Comparison of ENCODE assay signal across 27 cellular contexts in genomic region chr20:59821201-59821600, GRCh38.
DNase-seq lines count a peak whose midpoint lies in the region; ATAC-seq and TF ChIP-seq lines count a peak whose summit lies in the region.
"Had no signal": no experiment of that assay in that cellular context is flagged by ENCODE, and none has a peak within 500 bp of the region (broad histone marks: within the 10 kb centered on the region; RNA-seq: fewer than 3 reads in every experiment).

No MANE protein-coding gene starts in this region.

- no peak overlapping the region for H3K27ac Mint-ChIP-seq in stimulated activated naive B cell treated with anti-CD40 and anti-IgM and Interleukin-4, amounts not matched to agents 10 μg/mL and 1 μg/mL and 100 μg/mL, for 72 hours
- H3K27ac Mint-ChIP-seq: activated naive CD8-positive, alpha-beta T cell; dendritic cell treated with granulocyte-macrophage colony-stimulating factor and Interleukin-4, amounts not matched to agents 40 ng/mL and 50 ng/mL, for 4 days; natural killer cell treated with Interleukin-12 subunit alpha and Interleukin-12 subunit beta and Interleukin-15 and Interleukin-18, amount 100 ng/mL, for 72 hours had no signal

- H3K4me1 ChIP-seq in left ventricle myocardium inferior, result peaks cover 33% of the 10 kb centered on the region
- H3K4me1 ChIP-seq in lung (ENCODE audit: control insufficient read depth in 2 of 2, insufficient read depth in 2 of 2, low read length in 2 of 2), result peaks cover 0 to 2% of the 10 kb centered on the region in 2 donors
- H3K4me1 ChIP-seq in testis, result no peaks in the 10 kb centered on the region

- peak overlapping the region; percentile 59 for H3K27ac ChIP-seq in left ventricle myocardium inferior (replicated peaks)
- peak overlapping the region; percentile 86 for H3K27ac ChIP-seq in caudate nucleus (ENCODE audit: low read depth, low read length)
- no peak overlapping the region for H3K27ac ChIP-seq in lung (ENCODE audit: low read depth in 1 of 2, low read length in 1 of 2)
- no peak overlapping the region for H3K27ac ChIP-seq in testis
- H3K27ac ChIP-seq: BLaER1, cardiac muscle cell, esophagus squamous epithelium, lower lobe of right lung, stomach had no signal

- no peak for TF ChIP-seq POLR2A in testis (IDR thresholded peaks at IDR 0.05)

- no peak for ATAC-seq in Right ventricle myocardium inferior
- no peak for ATAC-seq in lung (ENCODE audit: insufficient read depth, low FRiP score)
- ATAC-seq in stimulated activated naive B cell treated with anti-CD40 and anti-IgM and Interleukin-4, amounts not matched to agents 10 μg/mL and 1 μg/mL and 100 μg/mL, for 72 hours (replicated peaks), result no peak
- ATAC-seq: natural killer cell treated with Interleukin-12 subunit alpha and Interleukin-12 subunit beta and Interleukin-15 and Interleukin-18, amount 100 ng/mL, for 72 hours had no signal

- H3K9me3 Mint-ChIP-seq in stimulated activated naive B cell treated with anti-CD40 and anti-IgM and Interleukin-4, amounts not matched to agents 10 μg/mL and 1 μg/mL and 100 μg/mL, for 72 hours, result no peaks in the 10 kb centered on the region
- H3K9me3 Mint-ChIP-seq: dendritic cell treated with granulocyte-macrophage colony-stimulating factor and Interleukin-4, amounts not matched to agents 40 ng/mL and 50 ng/mL, for 4 days; natural killer cell treated with Interleukin-12 subunit alpha and Interleukin-12 subunit beta and Interleukin-15 and Interleukin-18, amount 100 ng/mL, for 72 hours had no signal

- peaks cover 0 to 2% of the 10 kb centered on the region in 2 donors for H3K36me3 Mint-ChIP-seq in stimulated activated naive B cell treated with anti-CD40 and anti-IgM and Interleukin-4, amounts not matched to agents 10 μg/mL and 1 μg/mL and 100 μg/mL, for 72 hours
- H3K36me3 Mint-ChIP-seq: activated naive CD8-positive, alpha-beta T cell; natural killer cell treated with Interleukin-12 subunit alpha and Interleukin-12 subunit beta and Interleukin-15 and Interleukin-18, amount 100 ng/mL, for 72 hours had no signal

- H3K36me3 ChIP-seq in left ventricle myocardium inferior, result no peaks in the 10 kb centered on the region
- H3K36me3 ChIP-seq in lung (ENCODE audit: control insufficient read depth in 2 of 2, insufficient read depth in 2 of 2, low read length in 2 of 2), result no peaks in the 10 kb centered on the region
- H3K36me3 ChIP-seq in testis (ENCODE audit: low read depth, missing control alignments), result no peaks in the 10 kb centered on the region
- H3K36me3 ChIP-seq: cardiac muscle cell, esophagus squamous epithelium, heart right ventricle, lower lobe of right lung, stomach had no signal

- WGBS in lung, 2 donors, result 95% methylated on average over 7 of the region's 7 CpGs
- WGBS in testis, 2 donors, result 92 to 96% methylated on average over 7 of the region's 7 CpGs

- TF ChIP-seq CTCF in left ventricle myocardium inferior (IDR thresholded peaks at IDR 0.05; ENCODE audit: borderline replicate concordance) (no peak), lung (IDR thresholded peaks at IDR 0.05; ENCODE audit: control extremely low read depth, extremely low read depth) (no peak), testis (IDR thresholded peaks at IDR 0.05) (no peak)

- no peaks in the 10 kb centered on the region for H3K9me3 ChIP-seq in left ventricle myocardium inferior (replicated peaks)
- peaks cover 0 to 2% of the 10 kb centered on the region in 2 donors for H3K9me3 ChIP-seq in lung (ENCODE audit: control insufficient read depth in 2 of 2, insufficient read depth in 1 of 2, low read length in 1 of 2)
- no peaks in the 10 kb centered on the region for H3K9me3 ChIP-seq in testis
- H3K9me3 ChIP-seq: BLaER1, esophagus squamous epithelium, heart right ventricle, lower lobe of right lung, mucosa of descending colon, stomach had no signal

- peaks cover 0 to 13% of the 10 kb centered on the region in 2 donors for H3K27me3 Mint-ChIP-seq in stimulated activated naive B cell treated with anti-CD40 and anti-IgM and Interleukin-4, amounts not matched to agents 10 μg/mL and 1 μg/mL and 100 μg/mL, for 72 hours
- H3K27me3 Mint-ChIP-seq: activated naive CD8-positive, alpha-beta T cell; dendritic cell treated with granulocyte-macrophage colony-stimulating factor and Interleukin-4, amounts not matched to agents 40 ng/mL and 50 ng/mL, for 4 days had no signal

- no peak overlapping the region for H3K4me3 Mint-ChIP-seq in stimulated activated naive B cell treated with anti-CD40 and anti-IgM and Interleukin-4, amounts not matched to agents 10 μg/mL and 1 μg/mL and 100 μg/mL, for 72 hours
- H3K4me3 Mint-ChIP-seq: activated naive CD8-positive, alpha-beta T cell; dendritic cell treated with granulocyte-macrophage colony-stimulating factor and Interleukin-4, amounts not matched to agents 40 ng/mL and 50 ng/mL, for 4 days; natural killer cell treated with Interleukin-12 subunit alpha and Interleukin-12 subunit beta and Interleukin-15 and Interleukin-18, amount 100 ng/mL, for 72 hours had no signal

- H3K27me3 ChIP-seq in left ventricle myocardium inferior (ENCODE audit: low read depth) (no peaks in the 10 kb centered on the region), lung (ENCODE audit: control insufficient read depth, insufficient read depth) (no peaks in the 10 kb centered on the region), testis (no peaks in the 10 kb centered on the region)
- H3K27me3 ChIP-seq: BLaER1, cardiac muscle cell, esophagus squamous epithelium had no signal

- DNase-seq in left ventricle myocardium inferior, result no peak
- no peak for DNase-seq in Right ventricle myocardium inferior (ENCODE audit: missing footprints)
- no peak for DNase-seq in caudate nucleus (lab: John Stamatoyannopoulos, UW)
- DNase-seq in lung (ENCODE audit: low spot score), result peak; percentile 18
- peak; percentile 2 for DNase-seq in testis
- no peak for DNase-seq in stimulated activated naive B cell treated with anti-CD40 and anti-IgM and Interleukin-4, amounts not matched to agents 10 μg/mL and 1 μg/mL and 100 μg/mL, for 72 hours
- DNase-seq in SIG-M5 treated with dmso at 0.1 percent for 504 hours (lab: John Stamatoyannopoulos, UW; ENCODE audit: unreplicated experiment), result no peak
- no peak for DNase-seq in stimulated activated naive CD4-positive, alpha-beta T cell (lab: John Stamatoyannopoulos, UW)
- DNase-seq: activated CD4-positive, alpha-beta T cell treated with anti-CD3 and anti-CD28 coated beads for 1 hour; activated CD8-positive, alpha-beta memory T cell treated with anti-CD3 and anti-CD28 coated beads for 24 hours; activated effector memory CD4-positive, alpha-beta T cell treated with anti-CD3 and anti-CD28 coated beads, Interleukin-2, amount 50 U/mL, for 16 hours; activated T-cell treated with anti-CD3 and anti-CD28 coated beads, Interleukin-2, amount 50 U/mL, for 1 hour; esophagus squamous epithelium; foreskin melanocyte; Karpas-422; lower lobe of right lung; mucosa of descending colon; NCI-H2227 treated with DMSO at 0.1 percent for 48 hours; OCI-M1; stomach; trophoblast cell had no signal

- no peaks in the 10 kb centered on the region for H3K4me1 Mint-ChIP-seq in stimulated activated naive B cell treated with anti-CD40 and anti-IgM and Interleukin-4, amounts not matched to agents 10 μg/mL and 1 μg/mL and 100 μg/mL, for 72 hours

- intact Hi-C loops in left ventricle myocardium inferior (cut with micrococcal nuclease) (no loop called here), Right ventricle myocardium inferior (cut with DNase I) (no loop called here), testis (cut with DNase I; ENCODE audit: low total_unique reads) (no loop called here)

- H3K4me3 ChIP-seq in left ventricle myocardium inferior, result no peak overlapping the region
- no peak overlapping the region for H3K4me3 ChIP-seq in lung
- H3K4me3 ChIP-seq in testis, result no peak overlapping the region
- H3K4me3 ChIP-seq: BLaER1, cardiac muscle cell, esophagus squamous epithelium, heart right ventricle, lower lobe of right lung, mucosa of descending colon, stomach had no signal

Comparison
In these comparisons a context has a peak if more than half of its experiments do, and no peak if none do; other contexts are left out.
1. DNase-seq: peak in lung (single experiment) and testis (single experiment); none in left ventricle myocardium inferior (single experiment), Right ventricle myocardium inferior (single experiment), caudate nucleus (0 of 61), stimulated activated naive B cell treated with anti-CD40 and anti-IgM and Interleukin-4, amounts not matched to agents 10 μg/mL and 1 μg/mL and 100 μg/mL, for 72 hours (single experiment), SIG-M5 treated with dmso at 0.1 percent for 504 hours (single experiment) and stimulated activated naive CD4-positive, alpha-beta T cell (0 of 6).
2. H3K27ac ChIP-seq: peak in left ventricle myocardium inferior (single experiment) and caudate nucleus (single experiment); none in lung (0 of 2) and testis (0 of 2).